ENCODE assay signal across 30 cellular contexts in genomic region chrX:69072486-69073006, GRCh38.
"Had no signal": no experiment of that assay in that cellular context is flagged by ENCODE, and none has a peak within 500 bp of the region (broad histone marks: within the 10 kb centered on the region; RNA-seq: fewer than 3 reads in every experiment).

No MANE protein-coding gene starts in this region.

- H3K36me3 ChIP-seq: breast epithelium, colonic mucosa, gastroesophageal sphincter, sigmoid colon, thyroid gland, upper lobe of left lung, vagina had no signal

- ATAC-seq: activated CD4-positive, alpha-beta T cell treated with anti-CD3 and anti-CD28 coated beads for 36 hours; activated CD8-positive, alpha-beta memory T cell treated with anti-CD3 and anti-CD28 coated beads, Interleukin-2, amount 10 ng/mL, durations not matched to agents 7 days and 5 days; activated CD8-positive, alpha-beta T cell treated with anti-CD3 and anti-CD28 coated beads, Interleukin-2, amount 10 ng/mL, durations not matched to agents 7 days and 5 days; activated naive CD4-positive, alpha-beta T cell treated with anti-CD3 and anti-CD28 coated beads, Interleukin-2, amount 50 U/mL, for 72 hours; activated T-cell treated with anti-CD3 and anti-CD28 coated beads, Interleukin-2, amount 50 U/mL, for 72 hours; effector memory CD8-positive, alpha-beta T cell; gastroesophageal sphincter; naive thymus-derived CD8-positive, alpha-beta T cell; stimulated activated memory B cell treated with anti-CD40 and anti-IgM and Interleukin-4, amounts not matched to agents 10 μg/mL and 1 μg/mL and 100 μg/mL, for 72 hours; stimulated activated naive CD8-positive, alpha-beta T cell treated with anti-CD3 and anti-CD28 coated beads, Interleukin-15, amount 100 ng/mL, for 72 hours had no signal

- H3K4me1 ChIP-seq: breast epithelium, colonic mucosa, vagina had no signal

- H3K27ac ChIP-seq: breast epithelium, colonic mucosa, dorsolateral prefrontal cortex, gastroesophageal sphincter, sigmoid colon, thyroid gland, upper lobe of left lung, vagina had no signal

- DNase-seq: activated CD4-positive, alpha-beta T cell treated with anti-CD3 and anti-CD28 coated beads for 36 hours; activated CD4-positive, CD25-positive, alpha-beta regulatory T cell; activated CD8-positive, alpha-beta memory T cell treated with anti-CD3 and anti-CD28 coated beads, Interleukin-2, amount 10 ng/mL, durations not matched to agents 7 days and 5 days; activated CD8-positive, alpha-beta T cell treated with anti-CD3 and anti-CD28 coated beads, Interleukin-2, amount 10 ng/mL, durations not matched to agents 7 days and 5 days; activated naive CD4-positive, alpha-beta T cell; activated T-cell treated with anti-CD3 and anti-CD28 coated beads, Interleukin-2, amount 50 U/mL, for 72 hours; colonic mucosa; effector memory CD8-positive, alpha-beta T cell; erythroblast; hippocampal formation; left cardiac atrium; mammary epithelial cell; midbrain; naive thymus-derived CD8-positive, alpha-beta T cell; retina; sigmoid colon; small intestine; stimulated activated CD4-positive, alpha-beta T cell treated with anti-CD3 and anti-CD28 coated beads, Interleukin-1b, Interleukin-23, amount 100 ng/mL, for 48 hours; stimulated activated CD4-positive, alpha-beta T cell treated with anti-CD3 and anti-CD28 coated beads, Interleukin-4, amount 100 ng/mL, for 4 hours; stimulated activated CD8-positive, alpha-beta memory T cell treated with anti-CD3 and anti-CD28 coated beads, Interleukin-4, amount 100 ng/mL, for 48 hours; stimulated activated naive CD8-positive, alpha-beta T cell treated with anti-CD3 and anti-CD28 coated beads, Interleukin-15, amount 100 ng/mL, for 72 hours; T-helper 9 cell had no signal

- H3K27me3 ChIP-seq: colonic mucosa, gastroesophageal sphincter, sigmoid colon, thyroid gland, upper lobe of left lung, vagina had no signal

- H3K9me3 ChIP-seq: breast epithelium, colonic mucosa, gastroesophageal sphincter, sigmoid colon, thyroid gland, upper lobe of left lung, vagina had no signal

- H3K4me3 ChIP-seq: breast epithelium, colonic mucosa, dorsolateral prefrontal cortex, gastroesophageal sphincter, sigmoid colon, thyroid gland, upper lobe of left lung, vagina had no signal
